In the genomic region with DNA sequence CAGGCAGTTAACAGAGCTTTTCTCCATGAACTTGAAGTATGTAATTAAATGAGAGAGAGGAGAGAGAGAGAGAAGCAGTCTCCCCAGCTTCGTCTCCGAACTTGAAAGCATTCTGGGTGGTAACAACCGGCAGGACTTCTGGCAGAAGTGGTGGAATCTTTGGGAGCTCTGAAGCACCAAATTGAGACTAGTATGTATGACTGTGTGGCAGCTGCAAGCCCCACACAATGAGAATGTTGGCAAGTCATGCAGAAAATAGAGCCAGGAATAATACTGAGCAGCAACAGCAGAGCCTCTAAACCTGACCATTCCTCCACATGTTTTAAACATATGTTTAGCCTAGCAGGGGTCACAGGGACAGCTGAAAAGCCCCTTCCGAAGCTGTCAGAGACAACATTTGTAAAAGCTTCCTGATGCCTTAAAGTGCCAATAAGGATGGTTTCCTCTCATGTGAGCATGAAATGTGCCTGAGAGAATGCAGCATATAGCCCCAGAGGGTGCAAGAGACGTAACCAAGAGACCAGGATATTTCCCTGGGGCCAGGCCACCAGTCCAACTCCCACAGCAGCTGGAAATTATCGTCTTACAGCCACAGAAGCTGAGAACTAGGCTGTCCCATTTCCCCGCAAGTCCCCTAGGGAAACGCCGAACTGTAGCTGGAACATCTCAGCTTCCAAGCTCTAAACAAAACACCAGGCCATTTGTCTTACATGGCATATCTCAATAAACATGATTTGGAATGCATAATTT, we compare ENCODE assay signal across 12 cellular contexts.
DNase-seq lines count a peak whose midpoint lies in the region; ATAC-seq and TF ChIP-seq lines count a peak whose summit lies in the region.
"Had no signal": no experiment of that assay in that cellular context is flagged by ENCODE, and none has a peak within 500 bp of the region (broad histone marks: within the 10 kb centered on the region; RNA-seq: fewer than 3 reads in every experiment).

No MANE protein-coding gene starts in this region.

- H3K79me2 ChIP-seq in fibroblast of lung (ENCODE audit: control insufficient read depth, insufficient read depth, low read length): no peaks in the 10 kb centered on the region

- H2AFZ ChIP-seq in fibroblast of lung (ENCODE audit: low read length): peak overlapping the region; percentile 78
- H2AFZ ChIP-seq: parathyroid adenoma had no signal

- H3K4me3 ChIP-seq in SJCRH30 (peak overlapping the region; percentile 36), fibroblast of lung (replicated peaks in 1 of 4; ENCODE audit: control extremely low read depth in 1 of 4, insufficient read depth in 1 of 4, low read depth in 3 of 4, low read length in 4 of 4) (peak overlapping the region in 2 of 4 experiments; percentile 13 to 32), muscle layer of colon (ENCODE audit: low read depth in 1 of 2, low read length in 2 of 2) (peak overlapping the region in 1 of 2 donors; percentile 43)
- H3K4me3 ChIP-seq: GM12878 had no signal

- no peak for ATAC-seq in HG03025 (IDR thresholded peaks at IDR 0.05; ENCODE audit: low FRiP score, unreplicated experiment)
- ATAC-seq: GM12878 had no signal

- no peaks in the 10 kb centered on the region for H3K9me3 ChIP-seq in SJCRH30 (replicated peaks)
- no peaks in the 10 kb centered on the region for H3K9me3 ChIP-seq in fibroblast of lung (ENCODE audit: control insufficient read depth, insufficient read depth, low read depth, low read length)
- no peaks in the 10 kb centered on the region for H3K9me3 ChIP-seq in muscle layer of colon (ENCODE audit: low read length)

- H3K4me1 ChIP-seq in SJCRH30: peaks cover 20% of the 10 kb centered on the region
- peaks cover 2% of the 10 kb centered on the region for H3K4me1 ChIP-seq in fibroblast of lung (ENCODE audit: control insufficient read depth, extremely low read depth, insufficient read depth, low read length)
- peaks cover 12% of the 10 kb centered on the region for H3K4me1 ChIP-seq in muscle layer of colon (ENCODE audit: insufficient read depth, low read length)

- peak overlapping the region; percentile 87 for H3K4me2 ChIP-seq in fibroblast of lung (ENCODE audit: extremely low read depth, insufficient read depth, low read length)

- no peak for TF ChIP-seq CTCF in fibroblast of lung (conservative IDR thresholded peaks at IDR 0.05 in 1 of 2, IDR thresholded peaks at IDR 0.05 in 1 of 2; ENCODE audit: low read depth in 1 of 2, low read length in 2 of 2)

- H3K36me3 ChIP-seq in SJCRH30 (no peaks in the 10 kb centered on the region), fibroblast of lung (ENCODE audit: control insufficient read depth, insufficient read depth, low read length) (no peaks in the 10 kb centered on the region), muscle layer of colon (ENCODE audit: insufficient read depth, low read length) (no peaks in the 10 kb centered on the region)

- no peak overlapping the region for H3K9ac ChIP-seq in fibroblast of lung (ENCODE audit: insufficient read depth, low read length)
- H3K9ac ChIP-seq in muscle layer of colon (ENCODE audit: low read length): peak overlapping the region; percentile 20
- H3K9ac ChIP-seq: parathyroid adenoma had no signal

- H3K27ac ChIP-seq in SJCRH30: peak overlapping the region; percentile 72
- H3K27ac ChIP-seq in fibroblast of lung (ENCODE audit: insufficient read depth, low read length): peak overlapping the region; percentile 9
- H3K27ac ChIP-seq in muscle layer of colon (ENCODE audit: low read depth, low read length): no peak overlapping the region
- peak overlapping the region; percentile 5 for H3K27ac ChIP-seq in temporal lobe (ENCODE audit: low read depth, low read length)
- H3K27ac ChIP-seq: parathyroid adenoma had no signal

- H3K27me3 ChIP-seq in SJCRH30: no peaks in the 10 kb centered on the region
- H3K27me3 ChIP-seq in fibroblast of lung (ENCODE audit: control insufficient read depth, insufficient read depth, low read length): no peaks in the 10 kb centered on the region
- no peaks in the 10 kb centered on the region for H3K27me3 ChIP-seq in muscle layer of colon (ENCODE audit: control insufficient read depth in 1 of 2, insufficient read depth in 2 of 2, low read length in 2 of 2)

- DNase-seq in SJCRH30 (peak; percentile 83 to 92), fibroblast of lung (ENCODE audit: low read depth in 2 of 2) (peak; percentile 89 to 98), DMS79 treated with DMSO at 0.1 percent for 48 hours (lab: John Stamatoyannopoulos, UW) (no peak), NCI-H187 (lab: John Stamatoyannopoulos, UW) (no peak), SKM-1 (lab: John Stamatoyannopoulos, UW; ENCODE audit: unreplicated experiment) (no peak)
- DNase-seq: activated gamma-delta T cell, NCI-H510A had no signal

- H4K20me1 ChIP-seq in fibroblast of lung (ENCODE audit: control insufficient read depth, extremely low read depth, insufficient read depth, low read length): no peaks in the 10 kb centered on the region

Comparison
In these comparisons a context has a peak if more than half of its experiments do, and no peak if none do; other contexts are left out.
1. DNase-seq: peak in SJCRH30 (2 of 2) and fibroblast of lung (2 of 2); none in DMS79 treated with DMSO at 0.1 percent for 48 hours (single experiment), NCI-H187 (0 of 2) and SKM-1 (single experiment).